Comparison of ENCODE assay signal across 1 cellular context in the genomic region with DNA sequence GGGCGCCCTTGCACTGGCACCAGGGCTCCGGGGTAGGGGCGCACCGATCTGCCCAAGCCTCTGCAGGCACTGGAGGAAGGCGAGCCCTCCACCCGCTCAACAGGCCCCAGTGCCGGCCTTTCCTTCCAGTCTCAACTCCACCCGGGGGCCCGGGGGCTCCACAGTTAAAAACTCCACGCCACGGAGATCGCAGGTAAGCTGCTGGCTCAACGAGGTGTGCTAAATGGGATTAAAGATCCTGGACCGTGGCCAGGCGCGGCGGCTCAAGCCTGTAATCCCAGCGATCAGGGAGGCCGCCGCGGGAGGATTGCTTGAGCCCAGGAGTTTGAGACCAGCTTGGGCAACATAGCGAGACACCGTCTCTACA.
TF ChIP-seq lines count a peak whose summit lies in the region.

No MANE protein-coding gene starts in this region.

TF ChIP-seq in K562, 482 proteins besides CTCF, POLR2A, EP300 and RAD21 (continued from another document):
- no peak for TF ChIP-seq ZNF77 (CRISPR knock-in tag; IDR thresholded peaks at IDR 0.05)
- no peak for TF ChIP-seq SRSF3 (IDR thresholded peaks at IDR 0.05; ENCODE audit: insufficient read depth, low read length)
- TF ChIP-seq, protein P1, sequence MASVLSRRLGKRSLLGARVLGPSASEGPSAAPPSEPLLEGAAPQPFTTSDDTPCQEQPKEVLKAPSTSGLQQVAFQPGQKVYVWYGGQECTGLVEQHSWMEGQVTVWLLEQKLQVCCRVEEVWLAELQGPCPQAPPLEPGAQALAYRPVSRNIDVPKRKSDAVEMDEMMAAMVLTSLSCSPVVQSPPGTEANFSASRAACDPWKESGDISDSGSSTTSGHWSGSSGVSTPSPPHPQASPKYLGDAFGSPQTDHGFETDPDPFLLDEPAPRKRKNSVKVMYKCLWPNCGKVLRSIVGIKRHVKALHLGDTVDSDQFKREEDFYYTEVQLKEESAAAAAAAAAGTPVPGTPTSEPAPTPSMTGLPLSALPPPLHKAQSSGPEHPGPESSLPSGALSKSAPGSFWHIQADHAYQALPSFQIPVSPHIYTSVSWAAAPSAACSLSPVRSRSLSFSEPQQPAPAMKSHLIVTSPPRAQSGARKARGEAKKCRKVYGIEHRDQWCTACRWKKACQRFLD (CRISPR knock-in tag; IDR thresholded peaks at IDR 0.05), result no peak
- TF ChIP-seq, protein P2, sequence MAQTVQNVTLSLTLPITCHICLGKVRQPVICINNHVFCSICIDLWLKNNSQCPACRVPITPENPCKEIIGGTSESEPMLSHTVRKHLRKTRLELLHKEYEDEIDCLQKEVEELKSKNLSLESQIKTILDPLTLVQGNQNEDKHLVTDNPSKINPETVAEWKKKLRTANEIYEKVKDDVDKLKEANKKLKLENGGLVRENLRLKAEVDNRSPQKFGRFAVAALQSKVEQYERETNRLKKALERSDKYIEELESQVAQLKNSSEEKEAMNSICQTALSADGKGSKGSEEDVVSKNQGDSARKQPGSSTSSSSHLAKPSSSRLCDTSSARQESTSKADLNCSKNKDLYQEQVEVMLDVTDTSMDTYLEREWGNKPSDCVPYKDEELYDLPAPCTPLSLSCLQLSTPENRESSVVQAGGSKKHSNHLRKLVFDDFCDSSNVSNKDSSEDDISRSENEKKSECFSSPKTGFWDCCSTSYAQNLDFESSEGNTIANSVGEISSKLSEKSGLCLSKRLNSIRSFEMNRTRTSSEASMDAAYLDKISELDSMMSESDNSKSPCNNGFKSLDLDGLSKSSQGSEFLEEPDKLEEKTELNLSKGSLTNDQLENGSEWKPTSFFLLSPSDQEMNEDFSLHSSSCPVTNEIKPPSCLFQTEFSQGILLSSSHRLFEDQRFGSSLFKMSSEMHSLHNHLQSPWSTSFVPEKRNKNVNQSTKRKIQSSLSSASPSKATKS (CRISPR knock-in tag; IDR thresholded peaks at IDR 0.05), result no peak
- no peak for TF ChIP-seq SMARCB1 (IDR thresholded peaks at IDR 0.05; ENCODE audit: insufficient read length, low read depth)
- TF ChIP-seq FOXP1 (CRISPR knock-in tag; IDR thresholded peaks at IDR 0.05), result no peak
- no peak for TF ChIP-seq PYGO2 (tag; IDR thresholded peaks at IDR 0.05)
- no peak for TF ChIP-seq ZNF41 (CRISPR knock-in tag; conservative IDR thresholded peaks at IDR 0.05)
- peak; percentile 14; the same call in 1 of the 2 replicates for TF ChIP-seq HMG20B (CRISPR knock-in tag; IDR thresholded peaks at IDR 0.05)
- TF ChIP-seq BHLHE40 (IDR thresholded peaks at IDR 0.05; ENCODE audit: low read length), result no peak
- TF ChIP-seq NFXL1 (CRISPR knock-in tag; IDR thresholded peaks at IDR 0.05), result no peak
- TF ChIP-seq NR4A1 (CRISPR knock-in tag; IDR thresholded peaks at IDR 0.05), result no peak
- no peak for TF ChIP-seq NR4A1 (tag; IDR thresholded peaks at IDR 0.05)
- TF ChIP-seq ARID3B (CRISPR knock-in tag; IDR thresholded peaks at IDR 0.05; ENCODE audit: borderline replicate concordance), result no peak
- no peak for TF ChIP-seq MBD2 (IDR thresholded peaks at IDR 0.05; ENCODE audit: borderline replicate concordance, low read depth)
- no peak for TF ChIP-seq ELK3 (CRISPR knock-in tag; IDR thresholded peaks at IDR 0.05)
- TF ChIP-seq IRF2 (CRISPR knock-in tag; IDR thresholded peaks at IDR 0.05), result no peak
- TF ChIP-seq ZNF146 (CRISPR knock-in tag; IDR thresholded peaks at IDR 0.05; ENCODE audit: unreplicated experiment), result no peak
- no peak for TF ChIP-seq ZFP30 (CRISPR knock-in tag; IDR thresholded peaks at IDR 0.05; ENCODE audit: borderline replicate concordance)
- 0 out of 2 replicates have a peak, but pooled peaks have one; percentile 27 for TF ChIP-seq ZNF274 (IDR thresholded peaks at IDR 0.05; ENCODE audit: borderline replicate concordance, low read depth, low read length)
- no peak for TF ChIP-seq SFPQ (IDR thresholded peaks at IDR 0.05; ENCODE audit: low read depth, low read length)
- no peak for TF ChIP-seq COPS2 (conservative IDR thresholded peaks at IDR 0.05)
- TF ChIP-seq FOXJ2 (tag; IDR thresholded peaks at IDR 0.05), result no peak
- no peak for TF ChIP-seq GABPB1 (CRISPR knock-in tag; IDR thresholded peaks at IDR 0.05)
- no peak for TF ChIP-seq ZNF785 (CRISPR knock-in tag; IDR thresholded peaks at IDR 0.05)
- no peak for TF ChIP-seq RBM17 (IDR thresholded peaks at IDR 0.05; ENCODE audit: borderline replicate concordance, low read depth, low read length)
- TF ChIP-seq JUN (IDR thresholded peaks at IDR 0.05; ENCODE audit: borderline replicate concordance, low read depth, low read length), result no peak
- no peak for TF ChIP-seq JUN (CRISPR knock-in tag; IDR thresholded peaks at IDR 0.05; ENCODE audit: borderline replicate concordance)
- TF ChIP-seq ZNF24 (IDR thresholded peaks at IDR 0.05), result no peak
- TF ChIP-seq HNRNPUL1 (IDR thresholded peaks at IDR 0.05; ENCODE audit: low read length), result no peak
- TF ChIP-seq HDGF (IDR thresholded peaks at IDR 0.05), result 0 out of 2 replicates have a peak, but pooled peaks have one; percentile 77
- no peak for TF ChIP-seq ZNF75A (CRISPR knock-in tag; IDR thresholded peaks at IDR 0.05)
- TF ChIP-seq HNRNPK (IDR thresholded peaks at IDR 0.05; ENCODE audit: low read depth, low read length, poor library complexity, severe bottlenecking), result no peak
- TF ChIP-seq C11orf30 (IDR thresholded peaks at IDR 0.05; ENCODE audit: low read depth), result no peak
- TF ChIP-seq POLR3A (IDR thresholded peaks at IDR 0.05; ENCODE audit: borderline replicate concordance, extremely low read depth, insufficient read depth, insufficient read length), result no peak
- 0 out of 2 replicates have a peak, but pooled peaks have one; percentile 18 for TF ChIP-seq ZC3H4 (CRISPR knock-in tag; IDR thresholded peaks at IDR 0.05; ENCODE audit: borderline replicate concordance)
- no peak for TF ChIP-seq SMAD4 (CRISPR knock-in tag; conservative IDR thresholded peaks at IDR 0.05)
- 0 out of 2 replicates have a peak, but pooled peaks have one; percentile 48 for TF ChIP-seq MIER1 (IDR thresholded peaks at IDR 0.05; ENCODE audit: low read depth)
- TF ChIP-seq PRPF4 (IDR thresholded peaks at IDR 0.05; ENCODE audit: insufficient read depth, low read depth, low read length, poor library complexity, severe bottlenecking), result no peak
- no peak for TF ChIP-seq KLF1 (tag; IDR thresholded peaks at IDR 0.05)
- TF ChIP-seq, protein P3, sequence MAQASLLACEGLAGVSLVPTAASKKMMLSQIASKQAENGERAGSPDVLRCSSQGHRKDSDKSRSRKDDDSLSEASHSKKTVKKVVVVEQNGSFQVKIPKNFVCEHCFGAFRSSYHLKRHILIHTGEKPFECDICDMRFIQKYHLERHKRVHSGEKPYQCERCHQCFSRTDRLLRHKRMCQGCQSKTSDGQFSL (CRISPR knock-in tag; IDR thresholded peaks at IDR 0.05), result 0 out of 2 replicates have a peak, but pooled peaks have one; percentile 5
- TF ChIP-seq, protein P3 (tag; IDR thresholded peaks at IDR 0.05), result no peak
- TF ChIP-seq ZNF12 (CRISPR knock-in tag; IDR thresholded peaks at IDR 0.05), result no peak
- TF ChIP-seq, protein P4, sequence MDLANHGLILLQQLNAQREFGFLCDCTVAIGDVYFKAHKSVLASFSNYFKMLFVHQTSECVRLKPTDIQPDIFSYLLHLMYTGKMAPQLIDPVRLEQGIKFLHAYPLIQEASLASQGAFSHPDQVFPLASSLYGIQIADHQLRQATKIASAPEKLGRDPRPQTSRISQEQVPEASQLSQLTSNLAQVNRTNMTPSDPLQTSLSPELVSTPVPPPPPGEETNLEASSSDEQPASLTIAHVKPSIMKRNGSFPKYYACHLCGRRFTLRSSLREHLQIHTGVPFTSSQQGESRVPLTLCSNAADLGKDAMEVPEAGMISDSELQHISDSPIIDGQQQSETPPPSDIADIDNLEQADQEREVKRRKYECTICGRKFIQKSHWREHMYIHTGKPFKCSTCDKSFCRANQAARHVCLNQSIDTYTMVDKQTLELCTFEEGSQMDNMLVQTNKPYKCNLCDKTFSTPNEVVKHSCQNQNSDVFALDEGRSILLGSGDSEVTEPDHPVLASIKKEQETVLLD (IDR thresholded peaks at IDR 0.05), result no peak
- TF ChIP-seq CHD2 (IDR thresholded peaks at IDR 0.05; ENCODE audit: low read depth, low read length), result no peak
- TF ChIP-seq, protein P5, sequence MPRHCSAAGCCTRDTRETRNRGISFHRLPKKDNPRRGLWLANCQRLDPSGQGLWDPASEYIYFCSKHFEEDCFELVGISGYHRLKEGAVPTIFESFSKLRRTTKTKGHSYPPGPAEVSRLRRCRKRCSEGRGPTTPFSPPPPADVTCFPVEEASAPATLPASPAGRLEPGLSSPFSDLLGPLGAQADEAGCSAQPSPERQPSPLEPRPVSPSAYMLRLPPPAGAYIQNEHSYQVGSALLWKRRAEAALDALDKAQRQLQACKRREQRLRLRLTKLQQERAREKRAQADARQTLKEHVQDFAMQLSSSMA (CRISPR knock-in tag; IDR thresholded peaks at IDR 0.05), result no peak
- TF ChIP-seq ZNF316 (IDR thresholded peaks at IDR 0.05), result no peak
- TF ChIP-seq MTA1 (IDR thresholded peaks at IDR 0.05; ENCODE audit: borderline replicate concordance), result no peak
- TF ChIP-seq POU5F1 (IDR thresholded peaks at IDR 0.05; ENCODE audit: borderline replicate concordance, low read depth, low read length, partially characterized antibody), result no peak
- no peak for TF ChIP-seq ASH1L (IDR thresholded peaks at IDR 0.05; ENCODE audit: borderline replicate concordance, low read depth, partially characterized antibody)
TF ChIP-seq in K562: peak in this region for 6.
